29 cellular contexts compared by ENCODE assay signal in genomic region chr11:71330349-71330748, GRCh38.
"Had no signal": no experiment of that assay in that cellular context is flagged by ENCODE, and none has a peak within 500 bp of the region (broad histone marks: within the 10 kb centered on the region; RNA-seq: fewer than 3 reads in every experiment).

No MANE protein-coding gene starts in this region.

- H3K36me3 Mint-ChIP-seq: activated naive CD8-positive, alpha-beta T cell treated with anti-CD3 and anti-CD28 coated beads, Interleukin-2, amount 10 ng/mL, durations not matched to agents 7 days and 5 days had no signal

- H3K4me3 ChIP-seq: adrenal gland, breast epithelium, SJCRH30 had no signal

- H3K9ac ChIP-seq: KMS-11, SK-N-SH had no signal

- H3K27ac ChIP-seq: adrenal gland, breast epithelium, KMS-11, SJCRH30, VCaP had no signal

- H3K4me3 Mint-ChIP-seq: activated CD4-positive, alpha-beta memory T cell treated with anti-CD3 and anti-CD28 coated beads for 36 hours; activated CD4-positive, alpha-beta T cell treated with anti-CD3 and anti-CD28 coated beads, Interleukin-2, amount 10 ng/mL, durations not matched to agents 7 days and 5 days; activated naive CD8-positive, alpha-beta T cell treated with anti-CD3 and anti-CD28 coated beads, Interleukin-2, amount 10 ng/mL, durations not matched to agents 7 days and 5 days; activated T-helper 17 cell treated with anti-CD3 and anti-CD28 coated beads, Interleukin-2, amount 50 U/mL, for 72 hours had no signal

- H3K27me3 ChIP-seq: adrenal gland, breast epithelium, SJCRH30 had no signal

- H3K4me2 ChIP-seq: KMS-11, SK-N-SH had no signal

- H3K9me3 ChIP-seq: adrenal gland, breast epithelium, SJCRH30, SK-N-SH had no signal

- H3K27me3 Mint-ChIP-seq: activated CD4-positive, alpha-beta T cell treated with anti-CD3 and anti-CD28 coated beads, Interleukin-2, amount 10 ng/mL, durations not matched to agents 7 days and 5 days had no signal

- H3K4me1 ChIP-seq: adrenal gland, breast epithelium, SJCRH30 had no signal

- H3K36me3 ChIP-seq: adrenal gland, breast epithelium, SJCRH30 had no signal

- H3K27ac Mint-ChIP-seq: activated CD4-positive, alpha-beta memory T cell treated with anti-CD3 and anti-CD28 coated beads for 36 hours; activated CD4-positive, alpha-beta T cell treated with anti-CD3 and anti-CD28 coated beads, Interleukin-2, amount 10 ng/mL, durations not matched to agents 7 days and 5 days; activated naive CD8-positive, alpha-beta T cell treated with anti-CD3 and anti-CD28 coated beads, Interleukin-2, amount 10 ng/mL, durations not matched to agents 7 days and 5 days; activated T-helper 17 cell treated with anti-CD3 and anti-CD28 coated beads, Interleukin-2, amount 50 U/mL, for 72 hours had no signal

- ATAC-seq: activated T-helper 17 cell treated with anti-CD3 and anti-CD28 coated beads, Interleukin-2, amount 50 U/mL, for 72 hours; Panc1 had no signal

- H3K4me1 Mint-ChIP-seq: activated CD4-positive, alpha-beta T cell treated with anti-CD3 and anti-CD28 coated beads, Interleukin-2, amount 10 ng/mL, durations not matched to agents 7 days and 5 days; activated naive CD8-positive, alpha-beta T cell treated with anti-CD3 and anti-CD28 coated beads, Interleukin-2, amount 10 ng/mL, durations not matched to agents 7 days and 5 days; activated T-helper 17 cell treated with anti-CD3 and anti-CD28 coated beads, Interleukin-2, amount 50 U/mL, for 72 hours had no signal

- DNase-seq: activated CD4-positive, alpha-beta memory T cell treated with anti-CD3 and anti-CD28 coated beads for 36 hours; activated CD4-positive, alpha-beta T cell treated with anti-CD3 and anti-CD28 coated beads, Interleukin-2, amount 10 ng/mL, durations not matched to agents 7 days and 5 days; activated CD4-positive, CD25-positive, alpha-beta regulatory T cell; activated naive CD4-positive, alpha-beta T cell treated with anti-CD3 and anti-CD28 coated beads, Interleukin-2, amount 50 U/mL, for 16 hours; activated naive CD8-positive, alpha-beta T cell treated with anti-CD3 and anti-CD28 coated beads, Interleukin-2, amount 10 ng/mL, durations not matched to agents 7 days and 5 days; activated T-cell treated with anti-CD3 and anti-CD28 coated beads for 4 hours; activated T-cell treated with anti-CD3 and anti-CD28 coated beads, Interleukin-2, amount 50 U/mL, for 48 hours; adrenal gland; anterior cingulate cortex; central memory CD4-positive, alpha-beta T cell; MV-4-11; NCI-H1092 treated with DMSO at 0.1 percent for 48 hours; NCI-H1417 treated with DMSO at 0.1 percent for 48 hours; NCI-H1694; NCI-H2029 treated with DMSO at 0.1 percent for 48 hours; NCI-H510A treated with DMSO at 0.1 percent for 48 hours; NCI-H69; NK-92 treated with Interleukin-12 subunit alpha and Interleukin-12 subunit beta, amount 100 ng/mL, for 24 hours; OCI-M1; Right ventricle myocardium superior; RPMI8226; SJCRH30; SK-N-SH; T-helper 1 cell had no signal
